ENCODE assay signal across 9 cellular contexts in genomic region chr11:73386026-73386425, GRCh38. TPM values are rescaled to one million over a fixed set of nuclear protein-coding genes. Genes with fewer than 3 reads are reported as not detected.
DNase-seq lines count a peak whose midpoint lies in the region; ATAC-seq and TF ChIP-seq lines count a peak whose summit lies in the region.
"Had no signal": no experiment of that assay in that cellular context is flagged by ENCODE, and none has a peak within 500 bp of the region (broad histone marks: within the 10 kb centered on the region; RNA-seq: fewer than 3 reads in every experiment).

No MANE protein-coding gene starts in this region.

- H2BK120ac ChIP-seq in mesenchymal stem cell (ENCODE audit: low read depth, low read length): peak overlapping the region; percentile 73

- DNase-seq in CD1c-positive myeloid dendritic cell (ENCODE audit: extremely low spot score) (peak; percentile 68), GM23248 (no peak), WERI-Rb-1 (no peak), mesenchymal stem cell (no peak), foreskin keratinocyte (no peak)

- peak overlapping the region in 1 of 2 experiments; percentile 53 for H3K4ac ChIP-seq in mesenchymal stem cell (ENCODE audit: low read depth in 1 of 2, low read length in 2 of 2)

- H3K36me3 ChIP-seq in GM23248 (ENCODE audit: low read depth) (no peaks in the 10 kb centered on the region), WERI-Rb-1 (peaks cover 33% of the 10 kb centered on the region), mesenchymal stem cell (ENCODE audit: control insufficient read depth in 1 of 2, insufficient read depth in 2 of 2, low read depth in 1 of 2, low read length in 2 of 2) (peaks cover 0 to 10% of the 10 kb centered on the region in 2 experiments)
- H3K36me3 ChIP-seq: SJCRH30 had no signal

- H4K91ac ChIP-seq in mesenchymal stem cell (ENCODE audit: low read length): peak overlapping the region; percentile 3

- H3K4me3 ChIP-seq in GM23248: no peak overlapping the region
- H3K4me3 ChIP-seq in WERI-Rb-1 (ENCODE audit: low read depth, low read length): no peak overlapping the region
- H3K4me3 ChIP-seq in mesenchymal stem cell (ENCODE audit: insufficient read depth in 1 of 2, low read depth in 1 of 2, low read length in 2 of 2): no peak overlapping the region
- H3K4me3 ChIP-seq: SJCRH30 had no signal

- H2BK5ac ChIP-seq in mesenchymal stem cell (ENCODE audit: low read depth, low read length, poor library complexity, severe bottlenecking): no peak overlapping the region

- no peak overlapping the region for H2BK15ac ChIP-seq in mesenchymal stem cell (ENCODE audit: low read depth, poor library complexity, severe bottlenecking)

- peak overlapping the region in 1 of 2 experiments; percentile 67 for H2BK12ac ChIP-seq in mesenchymal stem cell (ENCODE audit: low read length in 2 of 2)

- H3K27ac ChIP-seq in GM23248: no peak overlapping the region
- H3K27ac ChIP-seq in WERI-Rb-1: peak overlapping the region; percentile 28; the same call in 1 of the 2 replicates
- H3K27ac ChIP-seq in mesenchymal stem cell (ENCODE audit: low read length, poor library complexity, severe bottlenecking): no peak overlapping the region
- H3K27ac ChIP-seq in foreskin keratinocyte: no peak overlapping the region
- H3K27ac ChIP-seq: SJCRH30 had no signal

- no peak overlapping the region for H2AFZ ChIP-seq in GM23248
- no peak overlapping the region for H2AFZ ChIP-seq in mesenchymal stem cell (ENCODE audit: low read depth, low read length)

- 0 out of 2 replicates have a peak overlapping the region, but pooled peaks have one; percentile 14 for H3K9ac ChIP-seq in GM23248
- H3K9ac ChIP-seq in mesenchymal stem cell (ENCODE audit: low read length): no peak overlapping the region

- 86 to 91% methylated on average over 8 of the region's 8 CpGs for WGBS in GM23248 (ENCODE audit: low coverage in 1 of 2, low lambda C conversion rate in 2 of 2, missing lambda C conversion rate in 2 of 2), 2 experiments
- WGBS in mesenchymal stem cell: 83% methylated on average over 8 of the region's 8 CpGs

- no peak overlapping the region for H3K4me2 ChIP-seq in GM23248 (ENCODE audit: unreplicated experiment)
- no peak overlapping the region for H3K4me2 ChIP-seq in mesenchymal stem cell (ENCODE audit: low read length, poor library complexity, severe bottlenecking)

- H3K9me2 ChIP-seq in GM23248 (ENCODE audit: insufficient read depth): no peaks in the 10 kb centered on the region

- H3K79me2 ChIP-seq in GM23248 (ENCODE audit: insufficient read depth): peaks cover 89% of the 10 kb centered on the region

- H3K18ac ChIP-seq in mesenchymal stem cell (ENCODE audit: low read depth in 1 of 2, low read length in 2 of 2): peak overlapping the region; percentile 57 to 64

- H3K79me1 ChIP-seq in mesenchymal stem cell (replicated peaks; ENCODE audit: low read length, poor library complexity, severe bottlenecking): peaks cover 54% of the 10 kb centered on the region

- peak overlapping the region in 1 of 2 experiments; percentile 63 for H3K14ac ChIP-seq in mesenchymal stem cell (ENCODE audit: low read length in 2 of 2)

- no peaks in the 10 kb centered on the region for H4K20me1 ChIP-seq in GM23248 (ENCODE audit: insufficient read depth)

- no peaks in the 10 kb centered on the region for H3K9me3 ChIP-seq in GM23248 (ENCODE audit: low read depth)
- H3K9me3 ChIP-seq in WERI-Rb-1 (ENCODE audit: severe bottlenecking): no peaks in the 10 kb centered on the region
- H3K9me3 ChIP-seq in mesenchymal stem cell (ENCODE audit: control insufficient read depth, low read length): no peaks in the 10 kb centered on the region
- H3K9me3 ChIP-seq: SJCRH30 had no signal

- peak overlapping the region in 1 of 2 experiments; percentile 70 for H3K23ac ChIP-seq in mesenchymal stem cell (ENCODE audit: low read length in 2 of 2)

- H4K8ac ChIP-seq in mesenchymal stem cell (ENCODE audit: low read length): peak overlapping the region; percentile 4

- no peak for TF ChIP-seq CTCF in WERI-Rb-1 (IDR thresholded peaks at IDR 0.05; ENCODE audit: low read depth, low read length)
- TF ChIP-seq CTCF in foreskin keratinocyte (conservative IDR thresholded peaks at IDR 0.05): no peak

- no peaks in the 10 kb centered on the region for H3F3A ChIP-seq in GM23248 (ENCODE audit: insufficient read depth)

- in situ Hi-C loops in GM23248 (cut with MboI): no loop called here

- no peak for ATAC-seq in foreskin keratinocyte
- ATAC-seq in HG03354 (IDR thresholded peaks at IDR 0.05; ENCODE audit: poor library complexity, severe bottlenecking, unreplicated experiment): no peak
- no peak for ATAC-seq in esophagus mucosa
- ATAC-seq in GM18517 (IDR thresholded peaks at IDR 0.05; ENCODE audit: unreplicated experiment): no peak

- H3K27me3 ChIP-seq in GM23248 (replicated peaks; ENCODE audit: insufficient read depth) (no peaks in the 10 kb centered on the region), WERI-Rb-1 (ENCODE audit: insufficient read depth, low read depth, severe bottlenecking) (no peaks in the 10 kb centered on the region), mesenchymal stem cell (ENCODE audit: control insufficient read depth in 1 of 2, insufficient read depth in 1 of 2, low read length in 2 of 2) (no peaks in the 10 kb centered on the region), foreskin keratinocyte (no peaks in the 10 kb centered on the region)
- H3K27me3 ChIP-seq: SJCRH30 had no signal

- H3K4me1 ChIP-seq in GM23248 (ENCODE audit: insufficient read depth) (no peaks in the 10 kb centered on the region; the same call in 1 of the 2 replicates), mesenchymal stem cell (ENCODE audit: control insufficient read depth, insufficient read depth, low read depth, low read length) (peaks cover 67% of the 10 kb centered on the region), foreskin keratinocyte (peaks cover 49% of the 10 kb centered on the region)

- peak overlapping the region; percentile 37 for H2AK5ac ChIP-seq in mesenchymal stem cell (ENCODE audit: low read length, severe bottlenecking)

RNA-seq across cellular contexts. Expression of gene RELT, which starts 9.8 kb away (rescaled TPM):
- 7.1 and 8.2 TPM in 2 replicates for total RNA-seq in GM23248 (2014; rRNA removed; shearing (Covaris generic))
- polyA plus RNA-seq in GM23248 (2016; fragmentation: Nextera tagmentation; extraction: Ambion mirVana) (2.8 and 2.9 TPM in 2 replicates), foreskin keratinocyte (8.1 and 10.7 TPM in 2 replicates)
- polyA plus RNA-seq in mesenchymal stem cell (2013, experiment 1 of 2): 2.6 TPM
- polyA plus RNA-seq in mesenchymal stem cell (2013, experiment 2 of 2): 3.0 TPM
- total RNA-seq in foreskin keratinocyte (11.6 and 12.7 TPM in 2 replicates), esophagus mucosa (3.9 TPM)
